ENCODE assay signal across 9 cellular contexts in genomic region chr10:76432274-76433012, GRCh38.
A peak's percentile ranks its signal among the peaks of the same experiment; 100 is the strongest.
DNase-seq lines count a peak whose midpoint lies in the region; ATAC-seq and TF ChIP-seq lines count a peak whose summit lies in the region.
"Had no signal": no experiment of that assay in that cellular context is flagged by ENCODE, and none has a peak within 500 bp of the region (broad histone marks: within the 10 kb centered on the region; RNA-seq: fewer than 3 reads in every experiment).

No MANE protein-coding gene starts in this region.

- H3K79me2 ChIP-seq in PC-9 (ENCODE audit: low read depth) (no peaks in the 10 kb centered on the region), fibroblast of lung (ENCODE audit: control insufficient read depth, insufficient read depth, low read length) (no peaks in the 10 kb centered on the region)

- CTCF ChIA-PET in PC-9 (lab: Charles Lee), result no interaction called here

- H3K4me3 ChIP-seq in PC-9, result peak overlapping the region; percentile 30; the same call in 1 of the 2 replicates
- H3K4me3 ChIP-seq in fibroblast of lung (replicated peaks in 1 of 4; ENCODE audit: control extremely low read depth in 1 of 4, insufficient read depth in 1 of 4, low read depth in 3 of 4, low read length in 4 of 4), result peak overlapping the region in 1 of 4 experiments; percentile 17

- H2AFZ ChIP-seq in PC-9 (0 out of 2 replicates have a peak overlapping the region, but pooled peaks have one; percentile 59), fibroblast of lung (ENCODE audit: low read length) (peak overlapping the region; percentile 14)

- H3K9me3 ChIP-seq in PC-9 (ENCODE audit: insufficient read depth, low read depth) (no peaks in the 10 kb centered on the region), fibroblast of lung (ENCODE audit: control insufficient read depth, insufficient read depth, low read depth, low read length) (no peaks in the 10 kb centered on the region)

- no TSS peak for BruUV-seq in PC-9 (replicated peaks; lab: Mats Ljungman, UMichigan)

- no peak for TF ChIP-seq POLR2A in erythroblast (IDR thresholded peaks at IDR 0.05; ENCODE audit: low read length)

- H3K4me3 Mint-ChIP-seq in nephron progenitor cell, result no peak overlapping the region
- H3K4me3 Mint-ChIP-seq: activated T-cell treated with anti-CD3 and anti-CD28 coated beads, Interleukin-2, amount 50 U/mL, for 72 hours had no signal

- H4K20me1 ChIP-seq in PC-9 (ENCODE audit: insufficient read depth) (no peaks in the 10 kb centered on the region), fibroblast of lung (ENCODE audit: control insufficient read depth, extremely low read depth, insufficient read depth, low read length) (no peaks in the 10 kb centered on the region)

- DNase-seq in AG08396 (ENCODE audit: low spot score), result peak; percentile 79
- peak; percentile 60 to 79 for DNase-seq in PC-9
- peak; percentile 88 to 90 for DNase-seq in fibroblast of lung (ENCODE audit: low read depth in 2 of 2)
- no peak for DNase-seq in nephron progenitor cell
- DNase-seq in erythroblast (lab: John Stamatoyannopoulos, UW), result no peak
- no peak for DNase-seq in epidermal melanocyte (ENCODE audit: insufficient read length, low spot score)
- DNase-seq in activated naive CD4-positive, alpha-beta T cell treated with anti-CD3 and anti-CD28 coated beads, Interleukin-2, amount 50 U/mL, for 72 hours (ENCODE audit: low spot score in 2 of 2), result no peak
- DNase-seq in DMS 273 treated with DMSO at 0.1 percent for 48 hours (lab: John Stamatoyannopoulos, UW), result no peak
- DNase-seq: activated T-cell treated with anti-CD3 and anti-CD28 coated beads, Interleukin-2, amount 50 U/mL, for 72 hours had no signal

- POLR2A ChIA-PET in PC-9 (lab: Charles Lee; ENCODE audit: unreplicated experiment), result no interaction called here

- H3K4me1 ChIP-seq in PC-9 (replicated peaks; ENCODE audit: insufficient read depth) (peaks cover 40% of the 10 kb centered on the region), fibroblast of lung (ENCODE audit: control insufficient read depth, extremely low read depth, insufficient read depth, low read length) (peaks cover 30% of the 10 kb centered on the region)

- peaks cover 73% of the 10 kb centered on the region for H3K4me1 Mint-ChIP-seq in nephron progenitor cell

- no peaks in the 10 kb centered on the region for H3K36me3 Mint-ChIP-seq in nephron progenitor cell (ENCODE audit: low read depth)
- no peaks in the 10 kb centered on the region for H3K36me3 Mint-ChIP-seq in activated naive CD4-positive, alpha-beta T cell treated with anti-CD3 and anti-CD28 coated beads, Interleukin-2, amount 50 U/mL, for 72 hours

- H3K27ac Mint-ChIP-seq in nephron progenitor cell, result peak overlapping the region; percentile 70
- H3K27ac Mint-ChIP-seq in activated naive CD4-positive, alpha-beta T cell treated with anti-CD3 and anti-CD28 coated beads, Interleukin-2, amount 50 U/mL, for 72 hours, result no peak overlapping the region
- H3K27ac Mint-ChIP-seq: activated T-cell treated with anti-CD3 and anti-CD28 coated beads, Interleukin-2, amount 50 U/mL, for 72 hours had no signal

- H3K36me3 ChIP-seq in PC-9 (ENCODE audit: low read depth) (no peaks in the 10 kb centered on the region), fibroblast of lung (ENCODE audit: control insufficient read depth, insufficient read depth, low read length) (no peaks in the 10 kb centered on the region)

- H3K9ac ChIP-seq in fibroblast of lung (ENCODE audit: insufficient read depth, low read length), result no peak overlapping the region

- H3K9me2 ChIP-seq in PC-9 (ENCODE audit: insufficient read depth), result no peaks in the 10 kb centered on the region

- intact Hi-C loops in PC-9 (cut with micrococcal nuclease; ENCODE audit: unreplicated experiment), result loop anchor here (10.0 kb wide), 1 partner anchor 98 kb away; no protein-coding TSS in a partner anchor

- peaks cover 20% of the 10 kb centered on the region; the same call in 1 of the 2 replicates for H3F3A ChIP-seq in PC-9 (ENCODE audit: insufficient read depth, low read depth)

- TF ChIP-seq CTCF in PC-9 (conservative IDR thresholded peaks at IDR 0.05), result no peak
- TF ChIP-seq CTCF in fibroblast of lung (conservative IDR thresholded peaks at IDR 0.05 in 1 of 2, IDR thresholded peaks at IDR 0.05 in 1 of 2; ENCODE audit: low read depth in 1 of 2, low read length in 2 of 2), result no peak
- TF ChIP-seq CTCF in nephron progenitor cell (IDR thresholded peaks at IDR 0.05), result no peak

- no peak for ATAC-seq in activated naive CD4-positive, alpha-beta T cell treated with anti-CD3 and anti-CD28 coated beads, Interleukin-2, amount 50 U/mL, for 72 hours
- ATAC-seq: activated T-cell treated with anti-CD3 and anti-CD28 coated beads, Interleukin-2, amount 50 U/mL, for 72 hours had no signal

- peaks cover 8% of the 10 kb centered on the region for H3K9me3 Mint-ChIP-seq in nephron progenitor cell
- peaks cover 0 to 10% of the 10 kb centered on the region in 2 donors for H3K9me3 Mint-ChIP-seq in activated naive CD4-positive, alpha-beta T cell treated with anti-CD3 and anti-CD28 coated beads, Interleukin-2, amount 50 U/mL, for 72 hours

- H3K27ac ChIP-seq in PC-9 (peak overlapping the region; percentile 80), fibroblast of lung (ENCODE audit: insufficient read depth, low read length) (peak overlapping the region; percentile 75)

- H3K4me2 ChIP-seq in PC-9, result peak overlapping the region; percentile 78
- peak overlapping the region; percentile 87 for H3K4me2 ChIP-seq in fibroblast of lung (ENCODE audit: extremely low read depth, insufficient read depth, low read length)

- H3K27me3 Mint-ChIP-seq in nephron progenitor cell (ENCODE audit: low read depth, poor library complexity), result peaks cover 5% of the 10 kb centered on the region

- no peaks in the 10 kb centered on the region for H3K27me3 ChIP-seq in PC-9 (ENCODE audit: insufficient read depth, low read depth)
- H3K27me3 ChIP-seq in fibroblast of lung (ENCODE audit: control insufficient read depth, insufficient read depth, low read length), result no peaks in the 10 kb centered on the region

Comparison
In these comparisons a context has a peak if more than half of its experiments do, and no peak if none do; other contexts are left out.
1. DNase-seq: peak in AG08396 (single experiment), PC-9 (2 of 2) and fibroblast of lung (2 of 2); none in nephron progenitor cell (single experiment), erythroblast (0 of 2), epidermal melanocyte (single experiment), activated naive CD4-positive, alpha-beta T cell treated with anti-CD3 and anti-CD28 coated beads, Interleukin-2, amount 50 U/mL, for 72 hours (0 of 2) and DMS 273 treated with DMSO at 0.1 percent for 48 hours (single experiment).